In the genomic region with DNA sequence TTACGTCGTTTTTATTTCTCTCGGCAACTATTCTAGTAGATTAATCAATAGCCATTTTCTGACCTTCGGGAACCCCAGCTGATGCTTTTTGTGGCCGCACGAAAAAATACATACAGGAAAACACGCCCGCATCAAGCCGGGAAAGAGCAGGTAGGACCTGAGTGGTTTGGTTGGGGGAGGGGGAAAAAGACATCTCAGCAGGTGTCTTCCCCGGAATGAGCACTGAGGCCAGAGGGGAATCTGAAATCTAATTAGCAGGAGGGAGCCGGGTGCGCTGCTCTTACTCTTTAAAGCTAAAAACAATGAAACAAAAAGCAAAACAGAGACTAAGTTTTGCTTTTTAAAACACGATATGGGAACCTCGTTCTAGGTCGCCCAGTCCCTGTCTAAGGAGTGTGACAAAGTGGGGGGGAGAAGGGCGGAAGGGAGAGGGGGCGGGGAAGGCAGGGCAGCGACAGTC, we compare ENCODE assay signal across 9 cellular contexts. TPM values are rescaled to one million over a fixed set of nuclear protein-coding genes. Genes with fewer than 3 reads are reported as not detected.
DNase-seq lines count a peak whose midpoint lies in the region; ATAC-seq, FAIRE-seq and TF ChIP-seq lines count a peak whose summit lies in the region.
"Had no signal": no experiment of that assay in that cellular context is flagged by ENCODE, and none has a peak within 500 bp of the region (broad histone marks: within the 10 kb centered on the region; RNA-seq: fewer than 3 reads in every experiment).

No MANE protein-coding gene starts in this region.

- FAIRE-seq in bronchial epithelial cell (lab: Jason Lieb, UNC) = no peak

- H3K4me1 Mint-ChIP-seq in natural killer cell = peaks cover 28 to 35% of the 10 kb centered on the region in 2 donors

- no peaks in the 10 kb centered on the region for H3K36me3 ChIP-seq in GM06990 (ENCODE audit: control insufficient read depth, insufficient read depth, low read length)
- H3K36me3 ChIP-seq in bronchial epithelial cell (ENCODE audit: control insufficient read depth, insufficient read depth, low read length) = no peaks in the 10 kb centered on the region

- no peak for DNase-seq in GM06990 (ENCODE audit: extremely low read depth, insufficient read length)
- DNase-seq in bronchial epithelial cell (ENCODE audit: low read depth) = no peak
- DNase-seq in natural killer cell = no peak
- DNase-seq in NCI-H524 treated with DMSO at 0.1 percent for 48 hours (lab: John Stamatoyannopoulos, UW) = no peak
- no peak for DNase-seq in KBM-7

- H3K27me3 Mint-ChIP-seq in natural killer cell (ENCODE audit: low read depth in 2 of 2) = peaks cover 61 to 66% of the 10 kb centered on the region in 2 donors

- in situ Hi-C loops in KBM-7 (cut with MboI; ENCODE audit: low pct_unique_long_range_greater_than_20kb, low sequenced_read_pairs) = no loop called here

- H3K27ac Mint-ChIP-seq in natural killer cell = peak overlapping the region; percentile 54 to 82

- peak; percentile 21 for ATAC-seq in HG02973 (IDR thresholded peaks at IDR 0.05; ENCODE audit: unreplicated experiment)
- ATAC-seq in natural killer cell = peak in 2 of 3 donors; percentile 36 to 37
- ATAC-seq in GM19463 (IDR thresholded peaks at IDR 0.05; ENCODE audit: unreplicated experiment) = no peak
- no peak for ATAC-seq in HG03097 (IDR thresholded peaks at IDR 0.05; ENCODE audit: low FRiP score, unreplicated experiment)

- peak overlapping the region; percentile 78 for H3K4me3 ChIP-seq in GM06990 (replicated peaks; ENCODE audit: low read depth, low read length)
- peak overlapping the region; percentile 44 for H3K4me3 ChIP-seq in bronchial epithelial cell (ENCODE audit: low read depth, low read length)

- H3K27me3 ChIP-seq in GM06990 (replicated peaks; ENCODE audit: control insufficient read depth, insufficient read depth, low read length) = peaks cover 2% of the 10 kb centered on the region
- peaks cover 70% of the 10 kb centered on the region for H3K27me3 ChIP-seq in bronchial epithelial cell (ENCODE audit: control insufficient read depth, insufficient read depth, low read length)

- H3K9me3 Mint-ChIP-seq in natural killer cell = peaks cover 3 to 4% of the 10 kb centered on the region in 2 donors

- TF ChIP-seq CTCF in GM06990 (IDR thresholded peaks at IDR 0.05; ENCODE audit: insufficient read depth, low read length, poor library complexity, severe bottlenecking) = no peak
- no peak for TF ChIP-seq CTCF in bronchial epithelial cell (IDR thresholded peaks at IDR 0.05; ENCODE audit: insufficient read depth, low read length, severe bottlenecking)
- TF ChIP-seq CTCF in natural killer cell (IDR thresholded peaks at IDR 0.05) = no peak

- intact Hi-C loops in natural killer cell (cut with micrococcal nuclease) = no loop called here

- peak overlapping the region; percentile 86 for H3K4me3 Mint-ChIP-seq in natural killer cell

- peaks cover 16% of the 10 kb centered on the region for H3K36me3 Mint-ChIP-seq in natural killer cell

RNA-seq across cellular contexts. Expression of a gene that starts 0.5 kb away (rescaled TPM):
- total RNA-seq in bronchial epithelial cell = not detected in 2 replicates
- not detected for total RNA-seq in natural killer cell
- total RNA-seq: LHCN-M2 had no signal

RNA-seq across cellular contexts. Expression of a gene that starts 45.6 kb away (rescaled TPM):
- total RNA-seq in bronchial epithelial cell (9.2 and 12.7 TPM in 2 replicates), natural killer cell (10 to 100 TPM; 21.3 to 28.0 (median 23.4) TPM)

Comparison
In these comparisons a context has a peak if more than half of its experiments do, and no peak if none do; other contexts are left out.
1. ATAC-seq: peak in HG02973 (single experiment) and natural killer cell (2 of 3); none in GM19463 (single experiment) and HG03097 (single experiment).